In the genomic region with DNA sequence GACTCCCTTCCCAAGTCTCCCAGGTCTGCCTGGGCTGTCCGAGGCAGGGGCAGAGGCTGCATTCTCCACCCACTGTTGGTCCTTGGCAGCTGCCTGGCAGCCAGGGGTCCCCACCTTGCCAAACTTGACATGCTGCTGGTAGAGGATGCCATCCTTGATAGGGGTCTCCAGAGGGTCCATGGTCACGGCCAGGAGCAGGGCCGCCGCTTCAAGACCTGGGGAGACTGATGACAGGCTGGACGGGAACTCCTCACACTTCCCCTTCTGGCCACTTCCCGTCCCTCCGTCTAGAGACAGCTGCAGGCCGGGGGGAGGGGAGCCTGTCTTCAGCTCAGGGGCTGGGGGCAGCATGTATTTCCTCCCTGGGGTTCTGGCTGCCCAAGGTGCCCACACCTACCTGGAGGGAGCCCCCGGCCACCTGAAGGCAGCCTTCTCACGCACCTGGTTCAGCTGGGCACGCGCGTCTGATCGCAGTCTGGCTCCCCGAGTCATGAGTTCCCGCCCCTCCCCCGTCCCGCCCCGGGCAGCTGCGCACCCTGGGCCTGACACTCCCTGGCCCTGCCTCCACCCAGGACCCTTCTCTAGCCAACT, we compare ENCODE assay signal across 8 cellular contexts. TPM values are rescaled to one million over a fixed set of nuclear protein-coding genes. Genes with fewer than 3 reads are reported as not detected.
DNase-seq lines count a peak whose midpoint lies in the region; ATAC-seq and TF ChIP-seq lines count a peak whose summit lies in the region.

A gene with protein sequence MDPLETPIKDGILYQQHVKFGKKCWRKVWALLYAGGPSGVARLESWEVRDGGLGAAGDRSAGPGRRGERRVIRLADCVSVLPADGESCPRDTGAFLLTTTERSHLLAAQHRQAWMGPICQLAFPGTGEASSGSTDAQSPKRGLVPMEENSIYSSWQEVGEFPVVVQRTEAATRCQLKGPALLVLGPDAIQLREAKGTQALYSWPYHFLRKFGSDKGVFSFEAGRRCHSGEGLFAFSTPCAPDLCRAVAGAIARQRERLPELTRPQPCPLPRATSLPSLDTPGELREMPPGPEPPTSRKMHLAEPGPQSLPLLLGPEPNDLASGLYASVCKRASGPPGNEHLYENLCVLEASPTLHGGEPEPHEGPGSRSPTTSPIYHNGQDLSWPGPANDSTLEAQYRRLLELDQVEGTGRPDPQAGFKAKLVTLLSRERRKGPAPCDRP (minus strand): TSS at position 466 of the 591 bp plus-strand sequence. CDS start 286 bp downstream, at position 180.

- WGBS in lung, 2 donors = 14 to 33% methylated on average over 16 to 20 of the region's 20 CpGs

- POLR2A ChIA-PET in HEK293T (lab: Yijun Ruan, JAX) = interaction anchor here (0.6 to 1.2 kb wide), 2 partner anchors 12 to 16 kb away, joined by 3 read pairs; no protein-coding TSS in a partner anchor

- no peaks in the 10 kb centered on the region for H3K4me1 ChIP-seq in lung (ENCODE audit: control insufficient read depth in 2 of 2, insufficient read depth in 2 of 2, low read length in 2 of 2)

- peaks cover 7 to 45% of the 10 kb centered on the region in 2 donors for H3K36me3 ChIP-seq in lung (ENCODE audit: control insufficient read depth in 2 of 2, insufficient read depth in 2 of 2, low read length in 2 of 2)

- CTCF ChIA-PET in HEK293T (lab: Yijun Ruan, JAX) = interaction anchor here (0.7 to 1.8 kb wide), 2 partner anchors 9 to 119 kb away, joined by 3 read pairs; no protein-coding TSS in a partner anchor

- H3K4me3 Mint-ChIP-seq in T-helper 17 cell = peak within 1 kb of the TSS; percentile 58

- peak within 1 kb of the TSS; percentile 34 for H3K27ac Mint-ChIP-seq in T-helper 17 cell

- ATAC-seq in GM21723 (IDR thresholded peaks at IDR 0.05; ENCODE audit: unreplicated experiment) (peak; percentile 39), T-helper 17 cell (peak; percentile 31), lung (ENCODE audit: insufficient read depth, low FRiP score) (peak; percentile 55)

- H3K4me3 ChIP-seq in lung = peak within 1 kb of the TSS; percentile 2

- H3K9me3 ChIP-seq in T-helper 17 cell (ENCODE audit: control insufficient read depth, low read length, poor library complexity, severe bottlenecking) = no peaks in the 10 kb centered on the region
- no peaks in the 10 kb centered on the region for H3K9me3 ChIP-seq in lung (ENCODE audit: control insufficient read depth in 2 of 2, insufficient read depth in 1 of 2, low read length in 1 of 2)

- DNase-seq in CD1c-positive myeloid dendritic cell (ENCODE audit: extremely low spot score) (peak; percentile 66), T-helper 17 cell (no peak), lung (ENCODE audit: low spot score) (peak; percentile 59), NCI-H2081 treated with DMSO at 0.1 percent for 48 hours (lab: John Stamatoyannopoulos, UW) (no peak), cerebellar cortex (ENCODE audit: low spot score) (no peak), HEK293T (ENCODE audit: extremely low spot score) (no peak)
- DNase-seq in effector CD4-positive, alpha-beta T cell = no peak

- H3K36me3 Mint-ChIP-seq in T-helper 17 cell (ENCODE audit: low read depth) = peaks cover 2% of the 10 kb centered on the region

- TF ChIP-seq CTCF in lung (IDR thresholded peaks at IDR 0.05; ENCODE audit: control extremely low read depth, extremely low read depth) = no peak

- peaks cover 12% of the 10 kb centered on the region for H3K4me1 Mint-ChIP-seq in T-helper 17 cell

- no peaks in the 10 kb centered on the region for H3K27me3 ChIP-seq in lung (ENCODE audit: control insufficient read depth, insufficient read depth)

- H3K27me3 Mint-ChIP-seq in T-helper 17 cell = no peaks in the 10 kb centered on the region

- peak within 1 kb of the TSS in 1 of 2 donors; percentile 84 for H3K27ac ChIP-seq in lung (ENCODE audit: low read depth in 1 of 2, low read length in 1 of 2)

TF ChIP-seq in HEK293T, 16 proteins besides CTCF, POLR2A, EP300 and RAD21:
- TF ChIP-seq FOXA1 (IDR thresholded peaks at IDR 0.05) = no peak
- no peak for TF ChIP-seq ELF4 (IDR thresholded peaks at IDR 0.05)

RNA-seq across cellular contexts. Expression of the gene that starts here (rescaled TPM):
- 1 to 10 TPM; 5.1 to 8.0 TPM for total RNA-seq in T-helper 17 cell
- total RNA-seq in lung = 10 to 100 TPM; 15.6 to 73.5 TPM
- polyA plus RNA-seq in lung = 100 to 1,000 TPM in 1 of 2 donors, 10 to 100 TPM in 1; 22.0 to 146 TPM

Comparison
In these comparisons a context has a peak if more than half of its experiments do, and no peak if none do; other contexts are left out.
1. DNase-seq: peak in CD1c-positive myeloid dendritic cell (single experiment) and lung (single experiment); none in T-helper 17 cell (0 of 3), effector CD4-positive, alpha-beta T cell (single experiment), NCI-H2081 treated with DMSO at 0.1 percent for 48 hours (single experiment), cerebellar cortex (single experiment) and HEK293T (single experiment).
2. Peak in every context shown above with its lines, with median percentiles within 50 percentile points of each other: ATAC-seq.